24 cellular contexts compared by ENCODE assay signal in the genomic region with DNA sequence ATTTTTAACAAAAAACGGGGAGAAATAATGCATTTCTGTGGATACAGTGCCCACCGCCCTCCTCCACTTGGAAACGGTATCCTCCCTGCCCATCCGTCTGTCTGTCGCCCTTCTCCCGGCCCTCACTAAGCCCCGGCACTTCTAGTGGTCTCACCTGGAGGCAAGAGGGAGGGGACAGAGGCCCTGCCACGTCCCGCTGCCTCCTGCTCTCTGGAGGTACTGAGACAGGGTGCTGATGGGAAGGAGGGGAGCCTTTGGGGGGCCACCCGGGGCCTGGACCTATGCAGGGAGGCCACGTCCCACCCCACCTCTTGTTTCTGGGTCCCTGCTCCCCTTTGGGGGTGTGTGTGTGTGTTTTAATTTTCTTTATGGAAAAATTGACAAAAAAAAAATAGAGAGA. TPM values are rescaled to one million over a fixed set of nuclear protein-coding genes. Genes with fewer than 3 reads are reported as not detected.
DNase-seq lines count a peak whose midpoint lies in the region; ATAC-seq, FAIRE-seq and TF ChIP-seq lines count a peak whose summit lies in the region.
"Had no signal": no experiment of that assay in that cellular context is flagged by ENCODE, and none has a peak within 500 bp of the region (broad histone marks: within the 10 kb centered on the region; RNA-seq: fewer than 3 reads in every experiment).

No MANE protein-coding gene starts in this region.

- no peaks in the 10 kb centered on the region; the same call in 1 of the 2 replicates for H4K20me1 ChIP-seq in K562 (replicated peaks; ENCODE audit: control insufficient read depth, insufficient read depth, low read length)
- H4K20me1 ChIP-seq in osteoblast (ENCODE audit: insufficient read depth, low read length): no peaks in the 10 kb centered on the region
- H4K20me1 ChIP-seq in MM.1S (ENCODE audit: insufficient read depth, low read length): no peaks in the 10 kb centered on the region

- CTCF ChIA-PET in MCF 10A (lab: Yijun Ruan, JAX): no interaction called here
- CTCF ChIA-PET in HEK293 (lab: Yijun Ruan, JAX): interaction anchor here (3.6 kb wide), 1 partner anchor 9 kb away, joined by 21 read pairs; the partner anchor contains the start of gene USF2
- CTCF ChIA-PET in K562 (lab: Yijun Ruan, JAX; ENCODE audit: low intra/inter-chr PET ratio): no interaction called here

- H3K4me3 ChIP-seq in breast epithelium (no peak overlapping the region), HEK293 (ENCODE audit: low read depth, low read length) (no peak overlapping the region), K562 (no peak overlapping the region), osteoblast (ENCODE audit: insufficient read depth, low read length) (no peak overlapping the region), MM.1S (ENCODE audit: low read length) (no peak overlapping the region)
- H3K4me3 ChIP-seq: SK-N-MC had no signal

- in situ Hi-C loops in K562 (cut with MboI): loop anchor here (10.0 kb wide), 2 partner anchors 55 to 185 kb away; no protein-coding TSS in a partner anchor

- no peaks in the 10 kb centered on the region for H3K9me1 ChIP-seq in K562 (ENCODE audit: control insufficient read depth, insufficient read depth, low read length)

- H3K27me3 Mint-ChIP-seq in MCF 10A (ENCODE audit: insufficient read depth, unreplicated experiment): peaks cover 22% of the 10 kb centered on the region

- H3K9ac ChIP-seq in K562 (ENCODE audit: insufficient read depth in 1 of 2, low read depth in 2 of 2, low read length in 2 of 2): no peak overlapping the region
- H3K9ac ChIP-seq in MM.1S (ENCODE audit: low read length): no peak overlapping the region

- H2AFZ ChIP-seq in K562 (ENCODE audit: low read depth, low read length) (no peak overlapping the region), osteoblast (ENCODE audit: low read length) (no peak overlapping the region), MM.1S (ENCODE audit: low read length) (no peak overlapping the region)

- intact Hi-C loops in MCF 10A (cut with micrococcal nuclease): no loop called here
- intact Hi-C loops in breast epithelium (cut with DNase I; ENCODE audit: low total_unique reads): no loop called here
- intact Hi-C loops in K562 (cut with micrococcal nuclease): no loop called here

- no peak for TF ChIP-seq EP300 in K562 (IDR thresholded peaks at IDR 0.05; ENCODE audit: low read length)

- TF ChIP-seq CTCF in MCF 10A (IDR thresholded peaks at IDR 0.05; ENCODE audit: unreplicated experiment) (no peak), breast epithelium (IDR thresholded peaks at IDR 0.05) (no peak), HEK293 (tag by site-specific recombination; IDR thresholded peaks at IDR 0.05) (no peak), K562 (IDR thresholded peaks at IDR 0.05 in 2 of 3, conservative IDR thresholded peaks at IDR 0.05 in 1 of 3; ENCODE audit: insufficient read depth in 2 of 3, low read depth in 1 of 3, low read length in 3 of 3) (no peak), osteoblast (IDR thresholded peaks at IDR 0.05; ENCODE audit: extremely low read depth, low read depth, low read length) (no peak), MM.1S (IDR thresholded peaks at IDR 0.05; ENCODE audit: low read length) (no peak)

- no peaks in the 10 kb centered on the region for H3F3A ChIP-seq in MM.1S (ENCODE audit: insufficient read depth, low read length)

- H3K27me3 ChIP-seq in breast epithelium: no peaks in the 10 kb centered on the region
- no peaks in the 10 kb centered on the region for H3K27me3 ChIP-seq in K562 (ENCODE audit: control insufficient read depth in 2 of 2, insufficient read depth in 2 of 2, low read length in 2 of 2)
- peaks cover 19% of the 10 kb centered on the region for H3K27me3 ChIP-seq in osteoblast (ENCODE audit: insufficient read depth, low read length)
- peaks cover 24% of the 10 kb centered on the region for H3K27me3 ChIP-seq in MM.1S (replicated peaks; ENCODE audit: insufficient read depth, low read length)
- H3K27me3 ChIP-seq: BE2C had no signal

- peaks cover 48% of the 10 kb centered on the region for H3K36me3 Mint-ChIP-seq in MCF 10A (ENCODE audit: insufficient read depth, unreplicated experiment)

- H3K36me3 ChIP-seq in breast epithelium (no peaks in the 10 kb centered on the region), HEK293 (ENCODE audit: control insufficient read depth in 2 of 2, insufficient read depth in 1 of 2, low read length in 2 of 2) (peaks cover 36 to 47% of the 10 kb centered on the region in 2 experiments), K562 (ENCODE audit: control insufficient read depth, insufficient read depth, low read length) (peaks cover 32% of the 10 kb centered on the region; the same call in 1 of the 3 replicates), osteoblast (ENCODE audit: insufficient read depth, low read length) (peaks cover 16% of the 10 kb centered on the region), MM.1S (replicated peaks; ENCODE audit: insufficient read depth, low read length) (no peaks in the 10 kb centered on the region)

- peaks cover 5% of the 10 kb centered on the region for H3K4me1 Mint-ChIP-seq in MCF 10A (ENCODE audit: insufficient read depth, unreplicated experiment)

- DNase-seq in MCF 10A (ENCODE audit: unreplicated experiment) (no peak), breast epithelium (ENCODE audit: low spot score in 2 of 2) (no peak), K562 (ENCODE audit: extremely low read depth in 1 of 4, low spot score in 3 of 4) (no peak), osteoblast (ENCODE audit: insufficient read length, low spot score, missing footprints) (peak; percentile 21), MM.1S (no peak), SHP77 treated with DMSO at 0.1 percent for 48 hours (lab: John Stamatoyannopoulos, UW) (no peak), urothelium cell line (ENCODE audit: low spot score) (no peak)
- DNase-seq: 8988T; CD4-positive, alpha-beta memory T cell; DMS53; HFFc6; NCI-H1048; NCI-H1436; NCI-H1930; NCI-H526 had no signal

- no peak for FAIRE-seq in K562 (lab: Jason Lieb, UNC)
- FAIRE-seq in urothelium cell line (lab: Jason Lieb, UNC): no peak
- FAIRE-seq: GM12892, GM18507, H1, RCC 7860 had no signal

- no peaks in the 10 kb centered on the region for H3K79me2 ChIP-seq in K562 (ENCODE audit: control insufficient read depth, insufficient read depth, low read length)
- no peaks in the 10 kb centered on the region for H3K79me2 ChIP-seq in osteoblast (ENCODE audit: insufficient read depth, low read length)
- no peaks in the 10 kb centered on the region for H3K79me2 ChIP-seq in MM.1S (ENCODE audit: low read length)

- H3K27ac Mint-ChIP-seq in MCF 10A (ENCODE audit: low read depth, unreplicated experiment): no peak overlapping the region
- H3K27ac Mint-ChIP-seq: HFFc6 had no signal

- H3K27ac ChIP-seq in breast epithelium (no peak overlapping the region), HEK293 (ENCODE audit: extremely low read depth, low read depth, low read length) (no peak overlapping the region), K562 (ENCODE audit: extremely low read depth, low read depth, low read length) (no peak overlapping the region), osteoblast (ENCODE audit: low read depth, low read length) (no peak overlapping the region), MM.1S (ENCODE audit: low read length) (no peak overlapping the region)
- H3K27ac ChIP-seq: SK-N-MC had no signal

- no peak for ATAC-seq in K562

- H3K4me2 ChIP-seq in K562 (ENCODE audit: insufficient read depth, low read length) (no peak overlapping the region), osteoblast (ENCODE audit: insufficient read depth, low read length) (no peak overlapping the region), MM.1S (ENCODE audit: low read depth, low read length) (no peak overlapping the region)

- no peak for TF ChIP-seq RAD21 in K562 (CRISPR knock-in tag; conservative IDR thresholded peaks at IDR 0.05 in 1 of 2, IDR thresholded peaks at IDR 0.05 in 1 of 2)

- H3K9me3 ChIP-seq in breast epithelium: no peaks in the 10 kb centered on the region
- H3K9me3 ChIP-seq in HEK293 (ENCODE audit: control insufficient read depth, insufficient read depth, low read depth, low read length): no peaks in the 10 kb centered on the region
- H3K9me3 ChIP-seq in K562 (replicated peaks; ENCODE audit: control insufficient read depth, insufficient read depth, low read depth, low read length): no peaks in the 10 kb centered on the region
- H3K9me3 ChIP-seq in osteoblast (ENCODE audit: low read depth, low read length): no peaks in the 10 kb centered on the region
- H3K9me3 ChIP-seq in MM.1S (replicated peaks; ENCODE audit: insufficient read depth, low read length): no peaks in the 10 kb centered on the region
- H3K9me3 ChIP-seq: BE2C had no signal

- no peaks in the 10 kb centered on the region for H3K9me3 Mint-ChIP-seq in MCF 10A (ENCODE audit: unreplicated experiment)
- H3K9me3 Mint-ChIP-seq: HFFc6 had no signal

- H3K9me2 ChIP-seq in MM.1S (replicated peaks; ENCODE audit: insufficient read depth, low read length): no peaks in the 10 kb centered on the region

- WGBS in K562 (ENCODE audit: insufficient coverage, low coverage, missing lambda C conversion rate): 88% methylated on average over 10 of the region's 11 CpGs

- POLR2A ChIA-PET in MCF 10A (lab: Yijun Ruan, JAX): no interaction called here
- POLR2A ChIA-PET in HEK293 (lab: Yijun Ruan, JAX): interaction anchor here (0.6 to 4.2 kb wide), 3 partner anchors 15 to 231 kb away, joined by 3 to 23 read pairs (median 3); no protein-coding TSS in a partner anchor
- POLR2A ChIA-PET in K562 (lab: Yijun Ruan, JAX): interaction anchor here (0.9 to 1.9 kb wide), 6 partner anchors 8 to 207 kb away, joined by 3 to 7 read pairs (median 3); no protein-coding TSS in a partner anchor

- no peaks in the 10 kb centered on the region for H3K4me1 ChIP-seq in breast epithelium
- H3K4me1 ChIP-seq in HEK293 (ENCODE audit: control insufficient read depth, insufficient read depth, low read length): no peaks in the 10 kb centered on the region
- H3K4me1 ChIP-seq in K562 (replicated peaks in 1 of 2; ENCODE audit: control insufficient read depth in 2 of 2, insufficient read depth in 2 of 2, low read length in 2 of 2): peaks cover 11 to 46% of the 10 kb centered on the region in 2 experiments; a peak in 4 of 5 replicates
- no peaks in the 10 kb centered on the region for H3K4me1 ChIP-seq in osteoblast (ENCODE audit: insufficient read depth, low read length)
- H3K4me1 ChIP-seq in MM.1S (ENCODE audit: low read length): no peaks in the 10 kb centered on the region

- no peak overlapping the region for H3K4me3 Mint-ChIP-seq in MCF 10A (ENCODE audit: unreplicated experiment)
- H3K4me3 Mint-ChIP-seq: CD4-positive, alpha-beta memory T cell; HFFc6 had no signal

- BruUV-seq in MCF 10A (replicated peaks; lab: Mats Ljungman, UMichigan): TSS peak; percentile 79
- BruUV-seq in K562 (replicated peaks; lab: Mats Ljungman, UMichigan): TSS peak; percentile 68

- no peak for TF ChIP-seq POLR2A in breast epithelium (IDR thresholded peaks at IDR 0.05)
- TF ChIP-seq POLR2A in K562 (conservative IDR thresholded peaks at IDR 0.05): no peak

RNA-seq across cellular contexts. Expression of gene HAMP, which starts 3.0 kb away (rescaled TPM):
- total RNA-seq in MCF 10A (2022) (not detected in 2 replicates), breast epithelium (1 to 10 TPM in 1 of 3 donors, not detected in 2; 1.5 TPM), K562 (2014; rRNA removed) (not detected in 2 replicates), K562 (2014; rRNA removed; fragmentation: Illumina TruSeq; extraction: Trizol) (0.29 TPM in 1 of 2 replicates, not detected in the other), K562 (2015; rRNA removed; fragmentation: Illumina TruSeq; extraction: Trizol) (0.57 TPM in 1 of 2 replicates, not detected in the other), K562 (2021) (0.29 TPM in 2 replicates), osteoblast (not detected in 2 replicates)
- 0.25 and 1.3 TPM in 2 replicates for total RNA-seq in K562 (2011; cell fraction: chromatin; rRNA removed; ENCODE audit: low replicate concordance)
- total RNA-seq in K562 (2011; cell fraction: nucleolus; rRNA removed): 1.5 and 2.1 TPM in 2 replicates
- 0.84 and 1.9 TPM in 2 replicates for total RNA-seq in K562 (2011; cell fraction: nucleoplasm; rRNA removed)
- polyA plus RNA-seq in K562 (2011; rRNA removed) (0.26 and 0.39 TPM in 2 replicates), K562 (2014; fragmentation: Illumina TruSeq; extraction: Trizol) (0.64 and 1.1 TPM in 2 replicates), K562 (2014; fragmentation: Nextera tagmentation; extraction: Ambion mirVana) (1 to 10 TPM in 1 of 2 experiments, under 1 TPM in 1; 0.65 to 1.0 TPM), K562 (2014; rRNA removed) (0.05 and 0.76 TPM in 2 replicates)
- polyA plus RNA-seq in K562 (2011; cell fraction: cytosol; rRNA removed): 0.74 and 3.9 TPM in 2 replicates
- 0.24 and 0.74 TPM in 2 replicates for polyA plus RNA-seq in K562 (2011; cell fraction: nucleus; rRNA removed)
- polyA plus RNA-seq in K562 (2012): 0.98 and 2.0 TPM in 2 replicates
- 0.11 TPM in 1 of 2 replicates, not detected in the other for polyA minus RNA-seq in K562 (2011; rRNA and poly(A)+ RNA removed)
- polyA minus RNA-seq in K562 (2011; cell fraction: cytosol; rRNA and poly(A)+ RNA removed): 1.6 TPM in 1 of 2 replicates, not detected in the other
- 0.11 and 0.67 TPM in 2 replicates for polyA minus RNA-seq in K562 (2011; cell fraction: nucleus; rRNA and poly(A)+ RNA removed)
- total RNA-seq: H1, HFFc6, M059J, Right ventricle myocardium superior had no signal
- polyA plus RNA-seq: CD4-positive, alpha-beta memory T cell had no signal

RNA-seq across cellular contexts. Expression of gene USF2, which starts 10.6 kb away (rescaled TPM):
- total RNA-seq in MCF 10A (2022) (81.6 and 95.7 TPM in 2 replicates), breast epithelium (100 to 1,000 TPM in 1 of 3 donors, 10 to 100 TPM in 2; 72.7 to 117 (median 77.3) TPM), K562 (2014; rRNA removed) (79.6 and 92.0 TPM in 2 replicates), K562 (2014; rRNA removed; fragmentation: Illumina TruSeq; extraction: Trizol) (27.8 and 31.1 TPM in 2 replicates), K562 (2015; rRNA removed; fragmentation: Illumina TruSeq; extraction: Trizol) (41.3 and 44.8 TPM in 2 replicates), K562 (2021) (79.6 and 85.1 TPM in 2 replicates), osteoblast (66.2 and 74.0 TPM in 2 replicates)
- total RNA-seq in K562 (2011; cell fraction: chromatin; rRNA removed; ENCODE audit: low replicate concordance): 42.6 and 101 TPM in 2 replicates
- total RNA-seq in K562 (2011; cell fraction: nucleolus; rRNA removed): 81.1 and 82.5 TPM in 2 replicates
- 54.4 and 62.0 TPM in 2 replicates for total RNA-seq in K562 (2011; cell fraction: nucleoplasm; rRNA removed)
- polyA plus RNA-seq in K562 (2011; rRNA removed) (62.5 and 69.2 TPM in 2 replicates), K562 (2014; fragmentation: Illumina TruSeq; extraction: Trizol) (57.2 and 58.4 TPM in 2 replicates), K562 (2014; fragmentation: Nextera tagmentation; extraction: Ambion mirVana) (under 1 TPM; 0.27 to 0.34 TPM), K562 (2014; rRNA removed) (78.0 and 93.7 TPM in 2 replicates)
- 53.9 and 98.4 TPM in 2 replicates for polyA plus RNA-seq in K562 (2011; cell fraction: cytosol; rRNA removed)
- polyA plus RNA-seq in K562 (2011; cell fraction: nucleus; rRNA removed): 102 and 108 TPM in 2 replicates
- polyA plus RNA-seq in K562 (2012): 81.4 and 98.5 TPM in 2 replicates
- 31.5 and 39.4 TPM in 2 replicates for polyA minus RNA-seq in K562 (2011; rRNA and poly(A)+ RNA removed)
- polyA minus RNA-seq in K562 (2011; cell fraction: cytosol; rRNA and poly(A)+ RNA removed): 28.5 and 53.2 TPM in 2 replicates
- 21.7 and 31.3 TPM in 2 replicates for polyA minus RNA-seq in K562 (2011; cell fraction: nucleus; rRNA and poly(A)+ RNA removed)

RNA-seq across cellular contexts. Expression of gene MAG, which starts 12.6 kb away (rescaled TPM):
- total RNA-seq in MCF 10A (2022) (not detected in 2 replicates), breast epithelium (1 to 10 TPM in 1 of 3 donors, not detected in 2; 4.2 TPM), K562 (2014; rRNA removed) (6.3 and 9.0 TPM in 2 replicates), K562 (2014; rRNA removed; fragmentation: Illumina TruSeq; extraction: Trizol) (0.67 and 1.1 TPM in 2 replicates), K562 (2015; rRNA removed; fragmentation: Illumina TruSeq; extraction: Trizol) (2.8 and 4.6 TPM in 2 replicates), K562 (2021) (6.4 and 7.7 TPM in 2 replicates), osteoblast (not detected in 2 replicates)
- 9.6 and 21.9 TPM in 2 replicates for total RNA-seq in K562 (2011; cell fraction: chromatin; rRNA removed; ENCODE audit: low replicate concordance)
- 25.2 and 25.7 TPM in 2 replicates for total RNA-seq in K562 (2011; cell fraction: nucleolus; rRNA removed)
- 12.0 and 17.2 TPM in 2 replicates for total RNA-seq in K562 (2011; cell fraction: nucleoplasm; rRNA removed)
- polyA plus RNA-seq in K562 (2011; rRNA removed) (1.4 and 1.6 TPM in 2 replicates), K562 (2014; fragmentation: Illumina TruSeq; extraction: Trizol) (0.61 and 3.3 TPM in 2 replicates), K562 (2014; fragmentation: Nextera tagmentation; extraction: Ambion mirVana) (under 1 TPM; 0.11 to 0.39 TPM), K562 (2014; rRNA removed) (2.9 and 10.0 TPM in 2 replicates)
- polyA plus RNA-seq in K562 (2011; cell fraction: cytosol; rRNA removed): 1.6 and 6.7 TPM in 2 replicates
- polyA plus RNA-seq in K562 (2011; cell fraction: nucleus; rRNA removed): 1.9 and 8.2 TPM in 2 replicates
- polyA plus RNA-seq in K562 (2012): 2.3 and 5.2 TPM in 2 replicates
- polyA minus RNA-seq in K562 (2011; rRNA and poly(A)+ RNA removed): 1.4 TPM in 1 of 2 replicates, not detected in the other
- 3.0 and 8.6 TPM in 2 replicates for polyA minus RNA-seq in K562 (2011; cell fraction: cytosol; rRNA and poly(A)+ RNA removed)
- polyA minus RNA-seq in K562 (2011; cell fraction: nucleus; rRNA and poly(A)+ RNA removed): 3.8 and 6.6 TPM in 2 replicates
- total RNA-seq: CD4-positive, alpha-beta memory T cell; HFFc6; M059J; Right ventricle myocardium superior had no signal
- polyA plus RNA-seq: CD4-positive, alpha-beta memory T cell had no signal

RNA-seq across cellular contexts. Expression of gene LSR, which starts 30.6 kb away (rescaled TPM):
- total RNA-seq in MCF 10A (2022) (60.6 and 64.1 TPM in 2 replicates), breast epithelium (10 to 100 TPM in 2 of 3 donors, 1 to 10 TPM in 1; 3.7 to 37.5 (median 35.1) TPM), K562 (2014; rRNA removed) (65.1 and 111 TPM in 2 replicates), K562 (2014; rRNA removed; fragmentation: Illumina TruSeq; extraction: Trizol) (10.1 and 11.3 TPM in 2 replicates), K562 (2015; rRNA removed; fragmentation: Illumina TruSeq; extraction: Trizol) (29.4 and 32.3 TPM in 2 replicates), K562 (2021) (83.3 and 87.9 TPM in 2 replicates), osteoblast (0.29 and 0.36 TPM in 2 replicates)
- 30.2 and 123 TPM in 2 replicates for total RNA-seq in K562 (2011; cell fraction: chromatin; rRNA removed; ENCODE audit: low replicate concordance)
- total RNA-seq in K562 (2011; cell fraction: nucleolus; rRNA removed): 223 and 260 TPM in 2 replicates
- 130 and 145 TPM in 2 replicates for total RNA-seq in K562 (2011; cell fraction: nucleoplasm; rRNA removed)
- polyA plus RNA-seq in K562 (2011; rRNA removed) (19.6 and 42.8 TPM in 2 replicates), K562 (2014; fragmentation: Illumina TruSeq; extraction: Trizol) (28.0 and 61.6 TPM in 2 replicates), K562 (2014; fragmentation: Nextera tagmentation; extraction: Ambion mirVana) (under 1 TPM; 0.44 to 0.66 TPM), K562 (2014; rRNA removed) (39.4 and 47.4 TPM in 2 replicates)
- polyA plus RNA-seq in K562 (2011; cell fraction: cytosol; rRNA removed): 24.5 and 85.7 TPM in 2 replicates
- 44.0 and 102 TPM in 2 replicates for polyA plus RNA-seq in K562 (2011; cell fraction: nucleus; rRNA removed)
- polyA plus RNA-seq in K562 (2012): 77.8 and 93.6 TPM in 2 replicates
- 9.4 and 16.2 TPM in 2 replicates for polyA minus RNA-seq in K562 (2011; rRNA and poly(A)+ RNA removed)
- polyA minus RNA-seq in K562 (2011; cell fraction: cytosol; rRNA and poly(A)+ RNA removed): 87.6 and 93.3 TPM in 2 replicates
- polyA minus RNA-seq in K562 (2011; cell fraction: nucleus; rRNA and poly(A)+ RNA removed): 61.4 and 69.4 TPM in 2 replicates

RNA-seq across cellular contexts. Expression of gene CD22, which starts 49.6 kb away (rescaled TPM):
- 0.56 and 1.7 TPM in 2 replicates for total RNA-seq in MCF 10A (2022)
- total RNA-seq in breast epithelium: 1 to 10 TPM in 2 of 3 donors, under 1 TPM in 1; 0.33 to 7.8 (median 4.8) TPM
- 29.7 and 39.0 TPM in 2 replicates for total RNA-seq in K562 (2011; cell fraction: chromatin; rRNA removed; ENCODE audit: low replicate concordance)
- total RNA-seq in K562 (2011; cell fraction: nucleolus; rRNA removed): 22.1 and 24.3 TPM in 2 replicates
- total RNA-seq in K562 (2011; cell fraction: nucleoplasm; rRNA removed): 23.2 and 26.7 TPM in 2 replicates
- total RNA-seq in K562 (2014; rRNA removed): 5.0 and 5.3 TPM in 2 replicates
- 2.3 and 2.4 TPM in 2 replicates for total RNA-seq in K562 (2014; rRNA removed; fragmentation: Illumina TruSeq; extraction: Trizol)
- 1.7 and 2.1 TPM in 2 replicates for total RNA-seq in K562 (2015; rRNA removed; fragmentation: Illumina TruSeq; extraction: Trizol)
- 3.5 and 5.9 TPM in 2 replicates for total RNA-seq in K562 (2021)
- 2.4 and 4.2 TPM in 2 replicates for polyA plus RNA-seq in K562 (2011; rRNA removed)
- 2.3 and 3.4 TPM in 2 replicates for polyA plus RNA-seq in K562 (2011; cell fraction: cytosol; rRNA removed)
- 5.1 and 17.6 TPM in 2 replicates for polyA plus RNA-seq in K562 (2011; cell fraction: nucleus; rRNA removed)
- polyA plus RNA-seq in K562 (2012): 3.0 and 4.6 TPM in 2 replicates
- polyA plus RNA-seq in K562 (2014; fragmentation: Illumina TruSeq; extraction: Trizol): 3.7 and 4.1 TPM in 2 replicates
- under 1 TPM; 0.29 to 0.84 TPM for polyA plus RNA-seq in K562 (2014; fragmentation: Nextera tagmentation; extraction: Ambion mirVana)
- 4.1 and 6.2 TPM in 2 replicates for polyA plus RNA-seq in K562 (2014; rRNA removed)
- polyA minus RNA-seq in K562 (2011; rRNA and poly(A)+ RNA removed): 1.4 and 6.6 TPM in 2 replicates
- polyA minus RNA-seq in K562 (2011; cell fraction: cytosol; rRNA and poly(A)+ RNA removed): 3.2 TPM in 1 of 2 replicates, not detected in the other
- polyA minus RNA-seq in K562 (2011; cell fraction: nucleus; rRNA and poly(A)+ RNA removed): 1.6 and 3.8 TPM in 2 replicates
- total RNA-seq in osteoblast: under 0.01 TPM in 1 of 2 replicates, not detected in the other
